2 cellular contexts compared by ENCODE assay signal in the genomic region with DNA sequence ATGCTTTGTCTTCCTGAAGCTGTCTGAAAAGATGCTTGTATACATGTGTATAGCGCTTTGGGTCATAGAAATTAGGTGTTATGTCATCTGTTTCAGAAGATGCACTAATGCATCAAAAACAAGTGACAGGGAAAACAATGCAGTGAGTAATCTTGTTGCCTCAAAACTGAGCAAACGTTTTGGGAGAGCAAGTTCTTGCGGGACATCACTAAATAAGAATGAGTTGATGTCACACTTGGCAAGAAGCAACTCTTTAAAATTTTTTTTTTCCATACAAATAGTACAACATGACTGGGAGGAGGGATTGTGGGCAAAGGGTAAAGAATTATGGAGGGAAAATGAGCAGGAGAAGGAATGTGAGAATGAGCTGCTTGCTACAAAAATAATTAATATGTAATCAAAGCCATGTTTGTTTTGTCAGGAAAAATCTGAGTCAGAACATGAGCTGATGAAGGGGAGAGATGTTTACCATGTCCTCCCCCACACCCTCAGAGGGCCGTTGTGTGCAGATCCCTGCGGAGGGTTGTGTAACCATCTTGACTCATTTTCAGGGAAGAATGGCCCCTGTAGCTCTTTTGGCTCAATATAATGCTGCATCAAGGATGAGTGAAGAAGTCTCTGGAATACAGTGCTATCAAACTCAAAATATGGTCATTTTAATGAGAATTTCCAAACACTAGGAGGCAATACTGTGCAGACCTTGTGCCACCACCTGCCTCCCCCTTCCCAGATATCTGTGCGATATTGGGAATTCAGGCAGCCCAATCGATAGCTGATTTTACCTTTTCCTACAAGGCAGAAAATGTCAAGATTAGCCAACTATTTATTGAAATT.
TF ChIP-seq lines count a peak whose summit lies in the region.

No MANE protein-coding gene starts in this region.

TF ChIP-seq in K562, 482 proteins besides CTCF, POLR2A, EP300 and RAD21 (continues in another document):
- no peak for TF ChIP-seq TRIM28 (IDR thresholded peaks at IDR 0.05)
- TF ChIP-seq BRD4 (IDR thresholded peaks at IDR 0.05) = no peak
- TF ChIP-seq, protein P1, sequence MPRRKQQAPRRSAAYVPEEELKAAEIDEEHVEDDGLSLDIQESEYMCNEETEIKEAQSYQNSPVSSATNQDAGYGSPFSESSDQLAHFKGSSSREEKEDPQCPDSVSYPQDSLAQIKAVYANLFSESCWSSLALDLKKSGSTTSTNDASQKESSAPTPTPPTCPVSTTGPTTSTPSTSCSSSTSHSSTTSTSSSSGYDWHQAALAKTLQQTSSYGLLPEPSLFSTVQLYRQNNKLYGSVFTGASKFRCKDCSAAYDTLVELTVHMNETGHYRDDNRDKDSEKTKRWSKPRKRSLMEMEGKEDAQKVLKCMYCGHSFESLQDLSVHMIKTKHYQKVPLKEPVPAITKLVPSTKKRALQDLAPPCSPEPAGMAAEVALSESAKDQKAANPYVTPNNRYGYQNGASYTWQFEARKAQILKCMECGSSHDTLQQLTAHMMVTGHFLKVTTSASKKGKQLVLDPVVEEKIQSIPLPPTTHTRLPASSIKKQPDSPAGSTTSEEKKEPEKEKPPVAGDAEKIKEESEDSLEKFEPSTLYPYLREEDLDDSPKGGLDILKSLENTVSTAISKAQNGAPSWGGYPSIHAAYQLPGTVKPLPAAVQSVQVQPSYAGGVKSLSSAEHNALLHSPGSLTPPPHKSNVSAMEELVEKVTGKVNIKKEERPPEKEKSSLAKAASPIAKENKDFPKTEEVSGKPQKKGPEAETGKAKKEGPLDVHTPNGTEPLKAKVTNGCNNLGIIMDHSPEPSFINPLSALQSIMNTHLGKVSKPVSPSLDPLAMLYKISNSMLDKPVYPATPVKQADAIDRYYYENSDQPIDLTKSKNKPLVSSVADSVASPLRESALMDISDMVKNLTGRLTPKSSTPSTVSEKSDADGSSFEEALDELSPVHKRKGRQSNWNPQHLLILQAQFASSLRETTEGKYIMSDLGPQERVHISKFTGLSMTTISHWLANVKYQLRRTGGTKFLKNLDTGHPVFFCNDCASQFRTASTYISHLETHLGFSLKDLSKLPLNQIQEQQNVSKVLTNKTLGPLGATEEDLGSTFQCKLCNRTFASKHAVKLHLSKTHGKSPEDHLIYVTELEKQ (CRISPR knock-in tag; IDR thresholded peaks at IDR 0.05) = no peak
- TF ChIP-seq SMARCE1 (IDR thresholded peaks at IDR 0.05) = peak; percentile 38; the same call in 1 of the 2 replicates
- no peak for TF ChIP-seq HMG20B (CRISPR knock-in tag; IDR thresholded peaks at IDR 0.05)
- TF ChIP-seq MCM7 (IDR thresholded peaks at IDR 0.05) = no peak
- TF ChIP-seq ARID1B (IDR thresholded peaks at IDR 0.05) = peak; percentile 41; the same call in 1 of the 2 replicates
- TF ChIP-seq FOSL1 (tag; conservative IDR thresholded peaks at IDR 0.05) = peak; percentile 63
- no peak for TF ChIP-seq ZNF449 (CRISPR knock-in tag; IDR thresholded peaks at IDR 0.05)
- 0 out of 2 replicates have a peak, but pooled peaks have one; percentile 40 for TF ChIP-seq CEBPB (tag; IDR thresholded peaks at IDR 0.05)
- no peak for TF ChIP-seq MAZ (CRISPR knock-in tag; conservative IDR thresholded peaks at IDR 0.05 in 1 of 2, IDR thresholded peaks at IDR 0.05 in 1 of 2)
- TF ChIP-seq JUNB (CRISPR knock-in tag; conservative IDR thresholded peaks at IDR 0.05) = no peak
- TF ChIP-seq ZNF347 (CRISPR knock-in tag; IDR thresholded peaks at IDR 0.05; ENCODE audit: low read depth) = no peak
- TF ChIP-seq, protein P2, sequence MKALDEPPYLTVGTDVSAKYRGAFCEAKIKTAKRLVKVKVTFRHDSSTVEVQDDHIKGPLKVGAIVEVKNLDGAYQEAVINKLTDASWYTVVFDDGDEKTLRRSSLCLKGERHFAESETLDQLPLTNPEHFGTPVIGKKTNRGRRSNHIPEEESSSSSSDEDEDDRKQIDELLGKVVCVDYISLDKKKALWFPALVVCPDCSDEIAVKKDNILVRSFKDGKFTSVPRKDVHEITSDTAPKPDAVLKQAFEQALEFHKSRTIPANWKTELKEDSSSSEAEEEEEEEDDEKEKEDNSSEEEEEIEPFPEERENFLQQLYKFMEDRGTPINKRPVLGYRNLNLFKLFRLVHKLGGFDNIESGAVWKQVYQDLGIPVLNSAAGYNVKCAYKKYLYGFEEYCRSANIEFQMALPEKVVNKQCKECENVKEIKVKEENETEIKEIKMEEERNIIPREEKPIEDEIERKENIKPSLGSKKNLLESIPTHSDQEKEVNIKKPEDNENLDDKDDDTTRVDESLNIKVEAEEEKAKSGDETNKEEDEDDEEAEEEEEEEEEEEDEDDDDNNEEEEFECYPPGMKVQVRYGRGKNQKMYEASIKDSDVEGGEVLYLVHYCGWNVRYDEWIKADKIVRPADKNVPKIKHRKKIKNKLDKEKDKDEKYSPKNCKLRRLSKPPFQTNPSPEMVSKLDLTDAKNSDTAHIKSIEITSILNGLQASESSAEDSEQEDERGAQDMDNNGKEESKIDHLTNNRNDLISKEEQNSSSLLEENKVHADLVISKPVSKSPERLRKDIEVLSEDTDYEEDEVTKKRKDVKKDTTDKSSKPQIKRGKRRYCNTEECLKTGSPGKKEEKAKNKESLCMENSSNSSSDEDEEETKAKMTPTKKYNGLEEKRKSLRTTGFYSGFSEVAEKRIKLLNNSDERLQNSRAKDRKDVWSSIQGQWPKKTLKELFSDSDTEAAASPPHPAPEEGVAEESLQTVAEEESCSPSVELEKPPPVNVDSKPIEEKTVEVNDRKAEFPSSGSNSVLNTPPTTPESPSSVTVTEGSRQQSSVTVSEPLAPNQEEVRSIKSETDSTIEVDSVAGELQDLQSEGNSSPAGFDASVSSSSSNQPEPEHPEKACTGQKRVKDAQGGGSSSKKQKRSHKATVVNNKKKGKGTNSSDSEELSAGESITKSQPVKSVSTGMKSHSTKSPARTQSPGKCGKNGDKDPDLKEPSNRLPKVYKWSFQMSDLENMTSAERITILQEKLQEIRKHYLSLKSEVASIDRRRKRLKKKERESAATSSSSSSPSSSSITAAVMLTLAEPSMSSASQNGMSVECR (CRISPR knock-in tag; IDR thresholded peaks at IDR 0.05) = no peak
- TF ChIP-seq CEBPG (CRISPR knock-in tag; IDR thresholded peaks at IDR 0.05) = no peak
- TF ChIP-seq CEBPG (tag; conservative IDR thresholded peaks at IDR 0.05 in 1 of 2, IDR thresholded peaks at IDR 0.05 in 1 of 2) = peak in 1 of 2 experiments; percentile 77; a peak in 2 of 4 replicates
- no peak for TF ChIP-seq RNF2 (IDR thresholded peaks at IDR 0.05)
- no peak for TF ChIP-seq ZNF140 (CRISPR knock-in tag; IDR thresholded peaks at IDR 0.05)
- no peak for TF ChIP-seq NCOA6 (IDR thresholded peaks at IDR 0.05)
- no peak for TF ChIP-seq ZNF764 (CRISPR knock-in tag; IDR thresholded peaks at IDR 0.05; ENCODE audit: low read depth)
- peak in 1 of 2 experiments; percentile 67; a peak in 2 of 4 replicates for TF ChIP-seq FOXA3 (CRISPR knock-in tag; conservative IDR thresholded peaks at IDR 0.05 in 1 of 2, IDR thresholded peaks at IDR 0.05 in 1 of 2)

TF ChIP-seq in liver, 16 proteins besides CTCF, POLR2A, EP300 and RAD21:
- TF ChIP-seq REST (IDR thresholded peaks at IDR 0.05) (peak; percentile 61), HNF4A (conservative IDR thresholded peaks at IDR 0.05) (peak; percentile 40 to 61), TAF1 (conservative IDR thresholded peaks at IDR 0.05) (no peak), ZBTB33 (IDR thresholded peaks at IDR 0.05) (peak; percentile 22), FOXA1 (IDR thresholded peaks at IDR 0.05) (peak; percentile 44), EGR1 (IDR thresholded peaks at IDR 0.05; ENCODE audit: low read depth in 2 of 2) (no peak), YY1 (IDR thresholded peaks at IDR 0.05) (peak; percentile 90), RXRA (IDR thresholded peaks at IDR 0.05) (peak in 1 of 2 donors; percentile 66), FOXA2 (IDR thresholded peaks at IDR 0.05) (peak; percentile 55), JUND (IDR thresholded peaks at IDR 0.05) (peak; percentile 59 to 91), HNF4G (IDR thresholded peaks at IDR 0.05) (no peak), SP1 (IDR thresholded peaks at IDR 0.05) (peak; percentile 59), NR2F2 (IDR thresholded peaks at IDR 0.05) (no peak), GABPA (IDR thresholded peaks at IDR 0.05 in 1 of 2, conservative IDR thresholded peaks at IDR 0.05 in 1 of 2) (no peak)
- TF ChIP-seq, protein P3, sequence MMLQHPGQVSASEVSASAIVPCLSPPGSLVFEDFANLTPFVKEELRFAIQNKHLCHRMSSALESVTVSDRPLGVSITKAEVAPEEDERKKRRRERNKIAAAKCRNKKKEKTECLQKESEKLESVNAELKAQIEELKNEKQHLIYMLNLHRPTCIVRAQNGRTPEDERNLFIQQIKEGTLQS (IDR thresholded peaks at IDR 0.05) = no peak
- TF ChIP-seq, protein P4, sequence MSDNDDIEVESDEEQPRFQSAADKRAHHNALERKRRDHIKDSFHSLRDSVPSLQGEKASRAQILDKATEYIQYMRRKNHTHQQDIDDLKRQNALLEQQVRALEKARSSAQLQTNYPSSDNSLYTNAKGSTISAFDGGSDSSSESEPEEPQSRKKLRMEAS (IDR thresholded peaks at IDR 0.05) = no peak
